ENCODE assay signal across 12 cellular contexts in genomic region chr9:38061326-38061947, GRCh38. TPM values are rescaled to one million over a fixed set of nuclear protein-coding genes. Genes with fewer than 3 reads are reported as not detected.
DNase-seq lines count a peak whose midpoint lies in the region; ATAC-seq and TF ChIP-seq lines count a peak whose summit lies in the region.
"Had no signal": no experiment of that assay in that cellular context is flagged by ENCODE, and none has a peak within 500 bp of the region (broad histone marks: within the 10 kb centered on the region; RNA-seq: fewer than 3 reads in every experiment).

No MANE protein-coding gene starts in this region.

- TF ChIP-seq CTCF in glutamatergic neuron (IDR thresholded peaks at IDR 0.05; ENCODE audit: partially characterized antibody, unreplicated experiment) (no peak), gastrocnemius medialis (IDR thresholded peaks at IDR 0.05 in 4 of 5, conservative IDR thresholded peaks at IDR 0.05 in 1 of 5) (no peak)

- intact Hi-C loops in gastrocnemius medialis (cut with DNase I; ENCODE audit: low total_unique reads), result loop anchor here (2.0 to 5.0 kb wide), 2 partner anchors 21 to 34 kb away; no protein-coding TSS in a partner anchor

- peaks cover 6% of the 10 kb centered on the region for H3K9me3 Mint-ChIP-seq in glutamatergic neuron (ENCODE audit: unreplicated experiment)

- DNase-seq in EH (ENCODE audit: low read depth) (peak; percentile 48), glutamatergic neuron (no peak), midbrain (lab: John Stamatoyannopoulos, UW) (no peak), COR-L47 (lab: John Stamatoyannopoulos, UW) (no peak), gastrocnemius medialis (no peak)
- no peak for DNase-seq in activated CD4-positive, alpha-beta T cell treated with anti-CD3 and anti-CD28 coated beads for 4 hours
- DNase-seq: activated CD8-positive, alpha-beta T cell treated with anti-CD3 and anti-CD28 coated beads, Interleukin-2, amount 10 ng/mL, durations not matched to agents 7 days and 5 days; NCI-H510A; stimulated activated CD4-positive, alpha-beta T cell treated with anti-CD3 and anti-CD28 coated beads, Interleukin-2, amount 100 ng/mL, for 24 hours had no signal

- peak overlapping the region in 1 of 4 donors; percentile 59 for H3K27ac ChIP-seq in gastrocnemius medialis

- H3K27me3 Mint-ChIP-seq in glutamatergic neuron (ENCODE audit: unreplicated experiment), result peaks cover 11% of the 10 kb centered on the region

- H3K27ac Mint-ChIP-seq in glutamatergic neuron (ENCODE audit: unreplicated experiment), result no peak overlapping the region
- H3K27ac Mint-ChIP-seq: activated CD8-positive, alpha-beta T cell treated with anti-CD3 and anti-CD28 coated beads, Interleukin-2, amount 10 ng/mL, durations not matched to agents 7 days and 5 days; B cell had no signal

- H3K9me3 ChIP-seq in gastrocnemius medialis, result no peaks in the 10 kb centered on the region

- peaks cover 50% of the 10 kb centered on the region for H3K4me1 Mint-ChIP-seq in glutamatergic neuron (ENCODE audit: low read depth, unreplicated experiment)

- H3K4me3 Mint-ChIP-seq in glutamatergic neuron (ENCODE audit: unreplicated experiment), result peak overlapping the region; percentile 12
- H3K4me3 Mint-ChIP-seq: activated CD8-positive, alpha-beta T cell treated with anti-CD3 and anti-CD28 coated beads, Interleukin-2, amount 10 ng/mL, durations not matched to agents 7 days and 5 days; B cell had no signal

- H3K36me3 ChIP-seq in gastrocnemius medialis, result no peaks in the 10 kb centered on the region

- in situ Hi-C loops in gastrocnemius medialis (cut with MboI; ENCODE audit: low sequenced_read_pairs in 4 of 4), result loop anchor here in 1 of 4 donors (25.0 kb wide), 3 partner anchors 101 to 599 kb away; partner anchors contain the start of genes FBXO10, TOMM5 and ZBTB5

- H3K4me1 ChIP-seq in gastrocnemius medialis, result peaks cover 27 to 52% of the 10 kb centered on the region in 2 donors

- no peaks in the 10 kb centered on the region for H3K27me3 ChIP-seq in gastrocnemius medialis

- TF ChIP-seq POLR2A in gastrocnemius medialis (IDR thresholded peaks at IDR 0.05), result no peak

- H3K4me3 ChIP-seq in gastrocnemius medialis, result no peak overlapping the region

- H3K36me3 Mint-ChIP-seq in glutamatergic neuron (ENCODE audit: unreplicated experiment), result no peaks in the 10 kb centered on the region

- ATAC-seq in GM19455 (IDR thresholded peaks at IDR 0.05; ENCODE audit: unreplicated experiment), result peak; percentile 63
- ATAC-seq in HG03097 (IDR thresholded peaks at IDR 0.05; ENCODE audit: low FRiP score, unreplicated experiment), result peak; percentile 51
- no peak for ATAC-seq in gastrocnemius medialis
- ATAC-seq: activated CD8-positive, alpha-beta T cell treated with anti-CD3 and anti-CD28 coated beads, Interleukin-2, amount 10 ng/mL, durations not matched to agents 7 days and 5 days had no signal

RNA-seq across cellular contexts. Expression of gene SHB, which starts 7.6 kb away (rescaled TPM):
- total RNA-seq in glutamatergic neuron (ENCODE audit: unreplicated experiment) (31.7 TPM), gastrocnemius medialis (1 to 10 TPM; 1.2 to 6.1 (median 4.6) TPM)

Comparison
In these comparisons a context has a peak if more than half of its experiments do, and no peak if none do; other contexts are left out.
1. ATAC-seq: peak in GM19455 (single experiment) and HG03097 (single experiment); none in gastrocnemius medialis (0 of 2).